9 cellular contexts compared by ENCODE assay signal in genomic region chrX:131831185-131831520, GRCh38.
DNase-seq lines count a peak whose midpoint lies in the region; ATAC-seq and TF ChIP-seq lines count a peak whose summit lies in the region.
"Had no signal": no experiment of that assay in that cellular context is flagged by ENCODE, and none has a peak within 500 bp of the region (broad histone marks: within the 10 kb centered on the region; RNA-seq: fewer than 3 reads in every experiment).

No MANE protein-coding gene starts in this region.

- H3K27me3 Mint-ChIP-seq in stimulated activated naive CD8-positive, alpha-beta T cell treated with anti-CD3 and anti-CD28 coated beads, Interleukin-15, Interleukin-2, amounts not matched to agents 100 ng/mL and 50 ng/mL, for 24 hours, result no peaks in the 10 kb centered on the region
- H3K27me3 Mint-ChIP-seq in activated naive CD8-positive, alpha-beta T cell treated with anti-CD3 and anti-CD28 coated beads, Interleukin-2, amount 50 U/mL, for 24 hours, result no peaks in the 10 kb centered on the region

- no peak for DNase-seq in stimulated activated naive CD8-positive, alpha-beta T cell treated with anti-CD3 and anti-CD28 coated beads, Interleukin-15, Interleukin-2, amounts not matched to agents 100 U/mL and 50 U/mL, for 24 hours
- no peak for DNase-seq in activated naive CD8-positive, alpha-beta T cell treated with anti-CD3 and anti-CD28 coated beads, Interleukin-2, amount 50 U/mL, for 24 hours
- DNase-seq in uterus (no peak), HuH-7 (ENCODE audit: low spot score) (no peak), H4 (ENCODE audit: low spot score) (no peak)

- no peak for TF ChIP-seq CTCF in uterus (IDR thresholded peaks at IDR 0.05)

- H3K36me3 ChIP-seq in mesodermal cell (ENCODE audit: control insufficient read depth, insufficient read depth, low read length), result no peaks in the 10 kb centered on the region
- H3K36me3 ChIP-seq in uterus, result no peaks in the 10 kb centered on the region

- H3K4me3 ChIP-seq in mesodermal cell (ENCODE audit: extremely low read depth, insufficient read depth, low read length, poor library complexity, severe bottlenecking) (peak overlapping the region; percentile 45), uterus (no peak overlapping the region)
- H3K4me3 ChIP-seq: SK-N-MC had no signal

- H3K27ac ChIP-seq in mesodermal cell (ENCODE audit: low read depth, low read length, severe bottlenecking) (peak overlapping the region; percentile 84), uterus (peak overlapping the region; percentile 22 to 36)
- H3K27ac ChIP-seq: SK-N-MC had no signal

- H3K27me3 ChIP-seq in uterus, result no peaks in the 10 kb centered on the region

- peaks cover 26% of the 10 kb centered on the region for H3K4me1 Mint-ChIP-seq in stimulated activated naive CD8-positive, alpha-beta T cell treated with anti-CD3 and anti-CD28 coated beads, Interleukin-15, Interleukin-2, amounts not matched to agents 100 ng/mL and 50 ng/mL, for 24 hours (ENCODE audit: low read depth)
- peaks cover 27% of the 10 kb centered on the region for H3K4me1 Mint-ChIP-seq in activated naive CD8-positive, alpha-beta T cell treated with anti-CD3 and anti-CD28 coated beads, Interleukin-2, amount 50 U/mL, for 24 hours

- intact Hi-C loops in uterus (cut with DNase I; ENCODE audit: low total_unique reads), result no loop called here

- H3K27ac Mint-ChIP-seq in stimulated activated naive CD8-positive, alpha-beta T cell treated with anti-CD3 and anti-CD28 coated beads, Interleukin-15, Interleukin-2, amounts not matched to agents 100 ng/mL and 50 ng/mL, for 24 hours, result peak overlapping the region; percentile 65
- peak overlapping the region; percentile 52 for H3K27ac Mint-ChIP-seq in activated naive CD8-positive, alpha-beta T cell treated with anti-CD3 and anti-CD28 coated beads, Interleukin-2, amount 50 U/mL, for 24 hours

- H3K4me1 ChIP-seq in mesodermal cell (ENCODE audit: control insufficient read depth, insufficient read depth, low read length, poor library complexity, severe bottlenecking) (peaks cover 8% of the 10 kb centered on the region), uterus (no peaks in the 10 kb centered on the region)

- H3K9me3 Mint-ChIP-seq in stimulated activated naive CD8-positive, alpha-beta T cell treated with anti-CD3 and anti-CD28 coated beads, Interleukin-15, Interleukin-2, amounts not matched to agents 100 ng/mL and 50 ng/mL, for 24 hours, result no peaks in the 10 kb centered on the region
- no peaks in the 10 kb centered on the region for H3K9me3 Mint-ChIP-seq in activated naive CD8-positive, alpha-beta T cell treated with anti-CD3 and anti-CD28 coated beads, Interleukin-2, amount 50 U/mL, for 24 hours

- TF ChIP-seq POLR2A in uterus (IDR thresholded peaks at IDR 0.05), result no peak

- ATAC-seq in stimulated activated naive CD8-positive, alpha-beta T cell treated with anti-CD3 and anti-CD28 coated beads, Interleukin-15, Interleukin-2, amounts not matched to agents 100 U/mL and 50 U/mL, for 24 hours, result no peak
- ATAC-seq in activated naive CD8-positive, alpha-beta T cell treated with anti-CD3 and anti-CD28 coated beads, Interleukin-2, amount 50 U/mL, for 24 hours, result no peak
- ATAC-seq in HG03378 (IDR thresholded peaks at IDR 0.05; ENCODE audit: unreplicated experiment), result no peak

- whole genome bisulfite sequencing in mesodermal cell (ENCODE audit: insufficient coverage in 2 of 2), 2 experiments, result 40% methylated on average over 1 of the region's 2 CpGs; no CpG with 5 or more reads in 1 of the 2 experiments

- peak overlapping the region; percentile 84 for H3K4me3 Mint-ChIP-seq in stimulated activated naive CD8-positive, alpha-beta T cell treated with anti-CD3 and anti-CD28 coated beads, Interleukin-15, Interleukin-2, amounts not matched to agents 100 ng/mL and 50 ng/mL, for 24 hours
- peak overlapping the region; percentile 80 for H3K4me3 Mint-ChIP-seq in activated naive CD8-positive, alpha-beta T cell treated with anti-CD3 and anti-CD28 coated beads, Interleukin-2, amount 50 U/mL, for 24 hours

- H3K36me3 Mint-ChIP-seq in stimulated activated naive CD8-positive, alpha-beta T cell treated with anti-CD3 and anti-CD28 coated beads, Interleukin-15, Interleukin-2, amounts not matched to agents 100 ng/mL and 50 ng/mL, for 24 hours (ENCODE audit: low read depth), result peaks cover 4% of the 10 kb centered on the region
- peaks cover 3% of the 10 kb centered on the region for H3K36me3 Mint-ChIP-seq in activated naive CD8-positive, alpha-beta T cell treated with anti-CD3 and anti-CD28 coated beads, Interleukin-2, amount 50 U/mL, for 24 hours (ENCODE audit: low read depth)

- H3K9me3 ChIP-seq in mesodermal cell (ENCODE audit: control insufficient read depth, low read length) (no peaks in the 10 kb centered on the region), uterus (no peaks in the 10 kb centered on the region)
